Comparison of ENCODE assay signal across 9 cellular contexts in the genomic region with DNA sequence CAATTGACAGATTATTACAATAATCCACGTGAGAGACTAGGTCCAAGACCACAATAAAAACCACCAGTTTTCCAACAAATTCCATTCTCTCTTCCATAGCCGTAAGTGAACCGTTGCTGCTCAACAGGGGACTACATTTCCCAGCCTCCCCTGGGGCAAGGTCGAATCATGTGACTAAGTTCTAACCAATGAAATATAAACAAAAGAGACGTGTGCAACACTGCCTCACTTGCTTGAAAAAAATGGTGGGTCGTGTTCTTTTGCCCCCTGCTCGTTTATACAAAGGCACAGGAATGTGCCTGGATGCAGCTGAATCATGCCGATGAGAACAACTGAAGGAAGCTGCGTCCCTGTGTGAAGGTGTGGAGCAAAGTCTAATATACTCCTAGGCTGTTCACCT. TPM values are rescaled to one million over a fixed set of nuclear protein-coding genes. Genes with fewer than 3 reads are reported as not detected.
DNase-seq lines count a peak whose midpoint lies in the region; ATAC-seq and TF ChIP-seq lines count a peak whose summit lies in the region.
"Had no signal": no experiment of that assay in that cellular context is flagged by ENCODE, and none has a peak within 500 bp of the region (broad histone marks: within the 10 kb centered on the region; RNA-seq: fewer than 3 reads in every experiment).

No MANE protein-coding gene starts in this region.

- peak; percentile 68 for DNase-seq in COLO829 (ENCODE audit: low spot score)
- peak; percentile 35 for DNase-seq in M059J (ENCODE audit: low read depth)
- DNase-seq in left kidney (ENCODE audit: low read depth, low spot score), result peak; percentile 68
- DNase-seq in NCI-H774 (lab: John Stamatoyannopoulos, UW), result no peak
- DNase-seq in T-helper 9 cell, result no peak
- no peak for DNase-seq in NOMO-1 treated with DMSO at 0.1 percent for 48 hours (lab: John Stamatoyannopoulos, UW; ENCODE audit: unreplicated experiment)
- DNase-seq: activated T-cell treated with anti-CD3 and anti-CD28 coated beads, Interleukin-2, amount 50 U/mL, for 1 hour had no signal

- peaks cover 5% of the 10 kb centered on the region for H3K4me1 Mint-ChIP-seq in brain

- H3K27me3 Mint-ChIP-seq in brain, result peaks cover 8% of the 10 kb centered on the region

- peaks cover 0 to 5% (median 0%) of the 10 kb centered on the region in 5 experiments for H3K9me3 Mint-ChIP-seq in brain

- H3K27ac Mint-ChIP-seq in brain, result peak overlapping the region in 3 of 5 experiments; percentile 15 to 73 (median 34)

- no peak for TF ChIP-seq CTCF in brain (conservative IDR thresholded peaks at IDR 0.05)

- no peak for ATAC-seq in HG03460 (IDR thresholded peaks at IDR 0.05; ENCODE audit: unreplicated experiment)

- peak overlapping the region; percentile 48 to 74 (median 67) for H3K4me3 Mint-ChIP-seq in brain

- H3K36me3 Mint-ChIP-seq in brain, result no peaks in the 10 kb centered on the region

RNA-seq across cellular contexts. Expression of a gene that starts 51.1 kb away (rescaled TPM):
- 16.3 and 18.4 TPM in 2 replicates for total RNA-seq in M059J (2014; rRNA removed; shearing (Covaris generic))
- polyA plus RNA-seq in brain (ENCODE audit: insufficient read depth, low read depth, low replicate concordance), result 70.7 TPM

Comparison
In these comparisons a context has a peak if more than half of its experiments do, and no peak if none do; other contexts are left out.
1. DNase-seq: peak in COLO829 (single experiment), M059J (single experiment) and left kidney (single experiment); none in NCI-H774 (single experiment), T-helper 9 cell (single experiment) and NOMO-1 treated with DMSO at 0.1 percent for 48 hours (single experiment).